In the genomic region with DNA sequence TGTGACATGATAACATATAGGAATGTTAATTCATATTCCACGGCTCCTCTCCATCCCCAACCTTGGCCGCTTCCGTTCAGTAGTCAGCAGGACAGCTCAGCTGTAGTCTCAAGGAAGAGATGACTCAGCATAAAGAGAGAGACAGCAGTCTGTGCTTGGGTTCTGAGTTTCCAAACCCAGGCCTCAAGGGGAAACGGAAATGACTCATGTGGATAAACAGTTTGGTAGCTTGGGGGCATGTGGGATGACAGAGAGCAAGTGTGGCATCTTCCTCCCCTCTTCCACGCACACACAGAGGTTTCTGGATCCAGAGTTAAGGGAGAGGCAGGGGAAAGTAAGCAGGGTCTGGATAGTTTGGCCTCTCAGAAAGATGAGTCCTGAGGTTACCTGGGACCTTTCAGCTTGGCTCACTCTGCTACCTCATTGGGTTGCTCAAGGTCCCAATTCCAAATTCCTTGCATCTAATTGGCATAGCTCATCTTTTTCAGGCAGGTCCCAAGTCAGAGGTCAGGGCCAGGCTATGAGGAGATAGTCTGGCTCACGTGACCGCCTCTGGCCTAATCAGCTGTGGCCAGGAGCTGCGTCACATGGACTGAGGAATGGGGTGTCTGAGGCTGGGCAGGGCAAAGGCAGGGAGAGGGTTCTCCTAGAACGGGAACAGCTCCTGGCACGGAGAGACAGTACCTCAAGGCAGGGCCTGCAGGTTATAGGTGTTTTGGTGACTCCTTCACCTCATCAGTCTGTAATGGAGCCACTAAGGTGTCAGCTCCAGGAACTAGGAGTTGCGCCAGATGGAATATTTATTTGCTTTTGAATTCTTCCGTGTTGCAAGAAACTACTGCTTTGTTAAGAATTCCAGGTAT, we compare ENCODE assay signal across 8 cellular contexts. TPM values are rescaled to one million over a fixed set of nuclear protein-coding genes. Genes with fewer than 3 reads are reported as not detected.
A peak's percentile ranks its signal among the peaks of the same experiment; 100 is the strongest.
DNase-seq lines count a peak whose midpoint lies in the region; ATAC-seq lines count a peak whose summit lies in the region.

No MANE protein-coding gene starts in this region.

- POLR2A ChIA-PET in activated CD8-positive, alpha-beta T cell treated with anti-CD3 and anti-CD28 coated beads, Interleukin-2, amount 10 ng/mL, durations not matched to agents 7 days and 5 days (lab: Charles Lee) = no interaction called here

- CTCF ChIA-PET in activated CD8-positive, alpha-beta T cell treated with anti-CD3 and anti-CD28 coated beads, Interleukin-2, amount 10 ng/mL, durations not matched to agents 7 days and 5 days (lab: Charles Lee) = interaction anchor here (1.0 to 1.6 kb wide), 7 partner anchors 10 to 187 kb away, joined by 3 to 8 read pairs (median 4); partner anchors contain the start of gene UQCC2

- no peak overlapping the region for H3K4me3 Mint-ChIP-seq in activated CD8-positive, alpha-beta T cell treated with anti-CD3 and anti-CD28 coated beads, Interleukin-2, amount 10 ng/mL, durations not matched to agents 7 days and 5 days

- ATAC-seq in GM19463 (IDR thresholded peaks at IDR 0.05; ENCODE audit: unreplicated experiment) (peak; percentile 79), HG02870 (IDR thresholded peaks at IDR 0.05; ENCODE audit: unreplicated experiment) (no peak), GM19467 (IDR thresholded peaks at IDR 0.05; ENCODE audit: unreplicated experiment) (no peak)
- peak; percentile 80 for ATAC-seq in activated CD8-positive, alpha-beta T cell treated with anti-CD3 and anti-CD28 coated beads, Interleukin-2, amount 10 ng/mL, durations not matched to agents 7 days and 5 days

- H3K9me3 Mint-ChIP-seq in activated CD8-positive, alpha-beta T cell treated with anti-CD3 and anti-CD28 coated beads, Interleukin-2, amount 10 ng/mL, durations not matched to agents 7 days and 5 days (ENCODE audit: insufficient read depth) = no peaks in the 10 kb centered on the region

- no peaks in the 10 kb centered on the region for H3K36me3 Mint-ChIP-seq in activated CD8-positive, alpha-beta T cell treated with anti-CD3 and anti-CD28 coated beads, Interleukin-2, amount 10 ng/mL, durations not matched to agents 7 days and 5 days (ENCODE audit: low read depth)

- peak overlapping the region; percentile 0 for H3K27ac Mint-ChIP-seq in activated CD8-positive, alpha-beta T cell treated with anti-CD3 and anti-CD28 coated beads, Interleukin-2, amount 10 ng/mL, durations not matched to agents 7 days and 5 days

- H3K4me3 ChIP-seq in skeletal muscle cell (ENCODE audit: low read depth, low read length) = no peak overlapping the region

- H3K4me1 Mint-ChIP-seq in activated CD8-positive, alpha-beta T cell treated with anti-CD3 and anti-CD28 coated beads, Interleukin-2, amount 10 ng/mL, durations not matched to agents 7 days and 5 days (ENCODE audit: low read depth) = peaks cover 19% of the 10 kb centered on the region

- peaks cover 35% of the 10 kb centered on the region for H3K27me3 Mint-ChIP-seq in activated CD8-positive, alpha-beta T cell treated with anti-CD3 and anti-CD28 coated beads, Interleukin-2, amount 10 ng/mL, durations not matched to agents 7 days and 5 days (ENCODE audit: low read depth)

- DNase-seq in CMK (ENCODE audit: low read depth) = peak; percentile 57
- DNase-seq in NCI-H2029 treated with DMSO at 0.1 percent for 48 hours (lab: John Stamatoyannopoulos, UW) = peak; percentile 25
- DNase-seq in activated CD8-positive, alpha-beta T cell treated with anti-CD3 and anti-CD28 coated beads, Interleukin-2, amount 10 ng/mL, durations not matched to agents 7 days and 5 days = peak; percentile 63
- DNase-seq in fibroblast of the conjunctiva (ENCODE audit: low read depth) = peak; percentile 86
- DNase-seq in skeletal muscle cell (ENCODE audit: low read depth) = peak; percentile 87

RNA-seq across cellular contexts. Expression of gene MLN, which starts 36.5 kb away (rescaled TPM):
- not detected for total RNA-seq in activated CD8-positive, alpha-beta T cell treated with anti-CD3 and anti-CD28 coated beads, Interleukin-2, amount 10 ng/mL, durations not matched to agents 7 days and 5 days

RNA-seq across cellular contexts. Expression of gene LEMD2, which starts 51.4 kb away (rescaled TPM):
- total RNA-seq in activated CD8-positive, alpha-beta T cell treated with anti-CD3 and anti-CD28 coated beads, Interleukin-2, amount 10 ng/mL, durations not matched to agents 7 days and 5 days = 10 to 100 TPM; 49.9 to 59.8 TPM

Comparison
In these comparisons a context has a peak if more than half of its experiments do, and no peak if none do; other contexts are left out.
1. DNase-seq: peak in every context shown above with its lines; median percentile 87 in skeletal muscle cell; 86 in fibroblast of the conjunctiva; 63 in activated CD8-positive, alpha-beta T cell treated with anti-CD3 and anti-CD28 coated beads, Interleukin-2, amount 10 ng/mL, durations not matched to agents 7 days and 5 days; 57 in CMK; 25 in NCI-H2029 treated with DMSO at 0.1 percent for 48 hours.
2. ATAC-seq: peak in GM19463 (single experiment) and activated CD8-positive, alpha-beta T cell treated with anti-CD3 and anti-CD28 coated beads, Interleukin-2, amount 10 ng/mL, durations not matched to agents 7 days and 5 days (single experiment); none in HG02870 (single experiment) and GM19467 (single experiment).